In the genomic region with DNA sequence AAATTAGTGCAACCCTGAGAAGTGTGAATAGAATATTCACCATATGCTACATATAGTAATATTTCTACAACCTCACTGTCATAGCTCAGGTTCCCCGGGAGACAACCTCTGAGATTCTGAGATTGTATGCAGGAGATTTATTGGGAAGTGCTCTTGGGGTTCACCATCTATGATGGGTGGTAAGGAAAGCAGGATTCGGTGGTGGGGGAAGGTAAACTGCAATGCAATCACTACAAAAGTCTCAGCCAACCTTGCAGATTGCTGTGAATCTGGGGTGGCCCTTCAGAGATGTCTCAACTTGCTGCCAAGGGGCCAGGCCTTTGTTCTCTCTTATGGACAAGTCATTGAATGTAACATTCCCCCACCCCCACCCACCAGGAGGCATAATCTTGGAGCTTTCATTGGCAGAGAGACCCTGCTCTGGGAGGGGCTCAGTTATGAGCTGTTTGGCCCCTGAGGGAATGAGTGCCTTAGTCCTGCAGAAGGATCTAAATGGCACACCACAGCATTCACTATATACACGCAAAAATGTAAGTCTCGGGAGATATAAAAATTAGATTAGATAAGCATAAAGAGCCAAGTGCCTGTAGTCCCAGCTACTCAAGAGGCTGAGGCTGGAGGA, we compare ENCODE assay signal across 30 cellular contexts. TPM values are rescaled to one million over a fixed set of nuclear protein-coding genes. Genes with fewer than 3 reads are reported as not detected.
DNase-seq lines count a peak whose midpoint lies in the region; ATAC-seq and TF ChIP-seq lines count a peak whose summit lies in the region.
"Had no signal": no experiment of that assay in that cellular context is flagged by ENCODE, and none has a peak within 500 bp of the region (broad histone marks: within the 10 kb centered on the region; RNA-seq: fewer than 3 reads in every experiment).

No MANE protein-coding gene starts in this region.

- H3K9me3 Mint-ChIP-seq in MCF 10A (ENCODE audit: unreplicated experiment) (no peaks in the 10 kb centered on the region), WTC11 (no peaks in the 10 kb centered on the region)
- H3K9me3 Mint-ChIP-seq in stimulated activated effector memory CD8-positive, alpha-beta T cell treated with anti-CD3 and anti-CD28 coated beads, Interleukin-12 subunit alpha, Interleukin-12 subunit beta, amount 100 ng/mL, for 72 hours: no peaks in the 10 kb centered on the region
- H3K9me3 Mint-ChIP-seq: activated CD4-positive, alpha-beta memory T cell treated with anti-CD3 and anti-CD28 coated beads, Interleukin-2, amount 10 ng/mL, durations not matched to agents 7 days and 5 days; activated naive CD8-positive, alpha-beta T cell treated with anti-CD3 and anti-CD28 coated beads for 36 hours; activated T-helper 2 cell treated with anti-CD3 and anti-CD28 coated beads, Interferon-gamma antibody, Interleukin-2, Interleukin-4, amounts not matched to agents 10 μg/mL and 5 μg/mL and 100 μg/mL, durations not matched to agents 14 hours and 24 hours and 36 hours; CD4-positive, alpha-beta T cell; nephron had no signal

- H3K36me3 ChIP-seq in breast epithelium: no peaks in the 10 kb centered on the region
- no peaks in the 10 kb centered on the region for H3K36me3 ChIP-seq in right atrium auricular region
- H3K36me3 ChIP-seq: ascending aorta, ovary, stomach, tibial artery had no signal

- no peaks in the 10 kb centered on the region for H3K4me1 Mint-ChIP-seq in MCF 10A (ENCODE audit: insufficient read depth, unreplicated experiment)
- H3K4me1 Mint-ChIP-seq in WTC11: peaks cover 56% of the 10 kb centered on the region
- H3K4me1 Mint-ChIP-seq in stimulated activated effector memory CD8-positive, alpha-beta T cell treated with anti-CD3 and anti-CD28 coated beads, Interleukin-12 subunit alpha, Interleukin-12 subunit beta, amount 100 ng/mL, for 72 hours: peaks cover 10% of the 10 kb centered on the region

- peak; percentile 30 for DNase-seq in MCF 10A (ENCODE audit: unreplicated experiment)
- no peak for DNase-seq in breast epithelium (ENCODE audit: low spot score in 2 of 2)
- DNase-seq in WTC11 (ENCODE audit: low spot score): no peak
- DNase-seq in foreskin melanocyte: peak; percentile 87
- no peak for DNase-seq in stimulated activated effector memory CD8-positive, alpha-beta T cell treated with anti-CD3 and anti-CD28 coated beads, Interleukin-12 subunit alpha, Interleukin-12 subunit beta, amount 100 ng/mL, for 72 hours (ENCODE audit: low spot score in 2 of 2)
- DNase-seq in NCI-H128 (lab: John Stamatoyannopoulos, UW; ENCODE audit: unreplicated experiment): no peak
- no peak for DNase-seq in right atrium auricular region (ENCODE audit: low spot score)
- no peak for DNase-seq in activated naive CD4-positive, alpha-beta T cell (lab: John Stamatoyannopoulos, UW)
- DNase-seq: 8988T; activated CD4-positive, alpha-beta memory T cell treated with anti-CD3 and anti-CD28 coated beads, Interleukin-2, amount 10 ng/mL, durations not matched to agents 7 days and 5 days; activated CD4-positive, alpha-beta T cell treated with anti-CD3 and anti-CD28 coated beads for 1 hour; activated CD8-positive, alpha-beta memory T cell treated with anti-CD3 and anti-CD28 coated beads, Interleukin-2, amount 50 U/mL, for 48 hours; activated naive CD8-positive, alpha-beta T cell treated with anti-CD3 and anti-CD28 coated beads for 36 hours; caudate nucleus; CD4-positive, alpha-beta T cell; KBM-7; NCI-H1436; NCI-H446 treated with DMSO at 0.1 percent for 48 hours; ovary; PC-9; retina; small intestine; stimulated activated CD4-positive, alpha-beta T cell treated with anti-CD3 and anti-CD28 coated beads, Interleukin-1b, Interleukin-23, amount 100 ng/mL, for 48 hours; stimulated activated CD8-positive, alpha-beta memory T cell treated with anti-CD3 and anti-CD28 coated beads, Interleukin-4, amount 100 ng/mL, for 48 hours; stomach; T-helper 1 cell; tibial artery had no signal

- H3K27ac ChIP-seq in breast epithelium (no peak overlapping the region), right atrium auricular region (no peak overlapping the region)
- H3K27ac ChIP-seq: ascending aorta, ovary, PC-9, stomach, tibial artery had no signal

- CTCF ChIA-PET in MCF 10A (lab: Yijun Ruan, JAX) (interaction anchor here (1.1 to 4.2 kb wide), 2 partner anchors 12 to 55 kb away, joined by 3 to 57 read pairs; no protein-coding TSS in a partner anchor), WTC11 (lab: Charles Lee) (interaction anchor here (0.6 to 2.1 kb wide), 5 partner anchors 12 to 1215 kb away, joined by 3 to 8 read pairs (median 4); no protein-coding TSS in a partner anchor)

- H3K27ac Mint-ChIP-seq in MCF 10A (ENCODE audit: low read depth, unreplicated experiment): no peak overlapping the region
- no peak overlapping the region for H3K27ac Mint-ChIP-seq in WTC11
- H3K27ac Mint-ChIP-seq in stimulated activated effector memory CD8-positive, alpha-beta T cell treated with anti-CD3 and anti-CD28 coated beads, Interleukin-12 subunit alpha, Interleukin-12 subunit beta, amount 100 ng/mL, for 72 hours: peak overlapping the region; percentile 68
- H3K27ac Mint-ChIP-seq: activated CD4-positive, alpha-beta memory T cell treated with anti-CD3 and anti-CD28 coated beads, Interleukin-2, amount 10 ng/mL, durations not matched to agents 7 days and 5 days; activated naive CD8-positive, alpha-beta T cell treated with anti-CD3 and anti-CD28 coated beads for 36 hours; CD4-positive, alpha-beta T cell had no signal

- H3K27me3 ChIP-seq in breast epithelium: no peaks in the 10 kb centered on the region
- H3K27me3 ChIP-seq in right atrium auricular region: no peaks in the 10 kb centered on the region
- H3K27me3 ChIP-seq: ascending aorta, ovary, stomach, tibial artery had no signal

- intact Hi-C loops in MCF 10A (cut with micrococcal nuclease) (no loop called here), breast epithelium (cut with DNase I; ENCODE audit: low total_unique reads) (no loop called here)

- BruUV-seq in MCF 10A (replicated peaks; lab: Mats Ljungman, UMichigan): no TSS peak

- POLR2A ChIA-PET in MCF 10A (lab: Yijun Ruan, JAX): interaction anchor here (0.6 kb wide), 1 partner anchor 361 kb away, joined by 3 read pairs; no protein-coding TSS in a partner anchor
- POLR2A ChIA-PET in WTC11 (lab: Charles Lee): interaction anchor here (0.5 to 0.6 kb wide), 3 partner anchors 18 to 502 kb away, joined by 5 read pairs; no protein-coding TSS in a partner anchor

- no peak overlapping the region for H3K4me3 Mint-ChIP-seq in MCF 10A (ENCODE audit: unreplicated experiment)
- no peak overlapping the region for H3K4me3 Mint-ChIP-seq in WTC11
- peak overlapping the region; percentile 20 for H3K4me3 Mint-ChIP-seq in stimulated activated effector memory CD8-positive, alpha-beta T cell treated with anti-CD3 and anti-CD28 coated beads, Interleukin-12 subunit alpha, Interleukin-12 subunit beta, amount 100 ng/mL, for 72 hours
- H3K4me3 Mint-ChIP-seq: activated CD4-positive, alpha-beta memory T cell treated with anti-CD3 and anti-CD28 coated beads, Interleukin-2, amount 10 ng/mL, durations not matched to agents 7 days and 5 days; activated naive CD8-positive, alpha-beta T cell treated with anti-CD3 and anti-CD28 coated beads for 36 hours; CD4-positive, alpha-beta T cell; nephron had no signal

- ATAC-seq in WTC11: peak; percentile 34
- ATAC-seq in stimulated activated effector memory CD8-positive, alpha-beta T cell treated with anti-CD3 and anti-CD28 coated beads, Interleukin-12 subunit alpha, Interleukin-12 subunit beta, amount 100 ng/mL, for 72 hours: no peak

- no peak overlapping the region for H3K4me3 ChIP-seq in breast epithelium
- no peak overlapping the region for H3K4me3 ChIP-seq in right atrium auricular region
- H3K4me3 ChIP-seq: ascending aorta, ovary, PC-9, stomach, tibial artery had no signal

- no peaks in the 10 kb centered on the region for H3K4me1 ChIP-seq in breast epithelium
- no peaks in the 10 kb centered on the region for H3K4me1 ChIP-seq in right atrium auricular region
- H3K4me1 ChIP-seq: ascending aorta, tibial artery had no signal

- H3K9me3 ChIP-seq in breast epithelium (no peaks in the 10 kb centered on the region), right atrium auricular region (no peaks in the 10 kb centered on the region)
- H3K9me3 ChIP-seq: ascending aorta, ovary, stomach, tibial artery had no signal

- TF ChIP-seq CTCF in MCF 10A (IDR thresholded peaks at IDR 0.05; ENCODE audit: unreplicated experiment) (no peak), breast epithelium (IDR thresholded peaks at IDR 0.05) (no peak), WTC11 (IDR thresholded peaks at IDR 0.05) (no peak), right atrium auricular region (IDR thresholded peaks at IDR 0.05) (no peak)

- H3K27me3 Mint-ChIP-seq in MCF 10A (ENCODE audit: insufficient read depth, unreplicated experiment) (no peaks in the 10 kb centered on the region), WTC11 (ENCODE audit: low read depth) (peaks cover 68% of the 10 kb centered on the region)
- H3K27me3 Mint-ChIP-seq: activated naive CD8-positive, alpha-beta T cell treated with anti-CD3 and anti-CD28 coated beads for 36 hours; CD4-positive, alpha-beta T cell had no signal

- no peaks in the 10 kb centered on the region for H3K36me3 Mint-ChIP-seq in MCF 10A (ENCODE audit: insufficient read depth, unreplicated experiment)
- H3K36me3 Mint-ChIP-seq in WTC11: no peaks in the 10 kb centered on the region
- no peaks in the 10 kb centered on the region for H3K36me3 Mint-ChIP-seq in stimulated activated effector memory CD8-positive, alpha-beta T cell treated with anti-CD3 and anti-CD28 coated beads, Interleukin-12 subunit alpha, Interleukin-12 subunit beta, amount 100 ng/mL, for 72 hours
- H3K36me3 Mint-ChIP-seq: activated naive CD8-positive, alpha-beta T cell treated with anti-CD3 and anti-CD28 coated beads for 36 hours had no signal

- TF ChIP-seq POLR2A in breast epithelium (IDR thresholded peaks at IDR 0.05): no peak

TF ChIP-seq in WTC11, 78 proteins besides CTCF, POLR2A, EP300 and RAD21 (continues in another document):
- TF ChIP-seq ESRRA (CRISPR knock-in tag; IDR thresholded peaks at IDR 0.05; ENCODE audit: borderline replicate concordance) (no peak), MYBL2 (CRISPR knock-in tag; IDR thresholded peaks at IDR 0.05) (no peak)

RNA-seq across cellular contexts. Expression of gene SEC63, which starts 34.0 kb away (rescaled TPM):
- total RNA-seq in MCF 10A (2022) (204 and 264 TPM in 2 replicates), breast epithelium (10 to 100 TPM; 48.8 to 60.0 (median 58.7) TPM), WTC11 (2021) (68.0 to 97.6 TPM (median 71.2 TPM) in 3 replicates), right atrium auricular region (10 to 100 TPM; 14.5 to 18.9 TPM)

Comparison
In these comparisons a context has a peak if more than half of its experiments do, and no peak if none do; other contexts are left out.
1. DNase-seq: peak in MCF 10A (single experiment) and foreskin melanocyte (single experiment); none in breast epithelium (0 of 2), WTC11 (single experiment), stimulated activated effector memory CD8-positive, alpha-beta T cell treated with anti-CD3 and anti-CD28 coated beads, Interleukin-12 subunit alpha, Interleukin-12 subunit beta, amount 100 ng/mL, for 72 hours (0 of 2), NCI-H128 (single experiment), right atrium auricular region (single experiment) and activated naive CD4-positive, alpha-beta T cell (0 of 4).